Comparison of ENCODE assay signal across 9 cellular contexts in the genomic region with DNA sequence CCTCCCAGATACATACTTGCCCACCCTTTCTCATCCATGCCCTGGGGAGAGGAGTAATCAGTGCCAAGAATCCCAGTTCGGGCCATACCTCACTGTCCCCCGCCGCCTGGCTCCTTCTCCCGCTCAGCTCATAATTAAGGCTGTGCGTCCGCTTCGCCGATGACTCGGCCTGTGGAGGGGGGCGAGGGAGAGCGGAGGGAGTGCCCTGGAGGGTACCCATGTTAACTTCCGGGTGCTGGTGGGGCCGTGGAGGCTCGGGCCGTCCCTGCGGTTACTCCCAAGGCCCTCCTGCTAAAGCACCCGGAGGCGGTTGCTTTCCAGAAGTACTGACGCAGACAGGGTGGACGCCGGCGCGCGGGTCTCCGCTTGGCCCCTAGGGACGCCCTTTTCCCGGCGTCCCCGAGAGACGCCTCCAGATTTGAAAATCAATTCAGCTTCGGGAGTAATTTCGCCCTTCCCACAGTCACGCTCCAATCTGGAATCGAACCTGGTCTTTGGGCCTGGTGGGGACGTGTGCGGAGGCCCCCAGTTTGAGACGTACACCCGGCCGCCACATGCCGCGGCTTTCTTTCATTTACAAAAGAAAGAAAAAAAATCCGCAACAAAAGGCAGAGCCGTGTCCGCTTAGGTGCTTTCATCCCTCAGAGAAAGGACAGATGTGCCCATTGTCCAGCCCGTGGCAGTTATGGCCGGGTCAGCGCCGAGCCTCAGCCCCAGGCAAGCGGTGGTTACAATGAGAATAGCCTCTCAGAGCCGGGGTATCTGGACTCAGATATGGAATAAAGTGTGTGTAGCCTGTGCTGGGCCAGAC. TPM values are rescaled to one million over a fixed set of nuclear protein-coding genes. Genes with fewer than 3 reads are reported as not detected.
DNase-seq lines count a peak whose midpoint lies in the region; ATAC-seq and TF ChIP-seq lines count a peak whose summit lies in the region.
"Had no signal": no experiment of that assay in that cellular context is flagged by ENCODE, and none has a peak within 500 bp of the region (broad histone marks: within the 10 kb centered on the region; RNA-seq: fewer than 3 reads in every experiment).

No MANE protein-coding gene starts in this region.

- WGBS in thymus: 12% methylated on average over 50 of the region's 50 CpGs

- H3K4me3 Mint-ChIP-seq in activated CD4-positive, alpha-beta T cell treated with anti-CD3 and anti-CD28 coated beads, Interleukin-2, amount 10 ng/mL, durations not matched to agents 7 days and 5 days: peak overlapping the region; percentile 58

- in situ Hi-C loops in astrocyte of the cerebellum (cut with HindIII; ENCODE audit: low sequenced_read_pairs): loop anchor here (25.0 kb wide), 1 partner anchor 921 kb away; no protein-coding TSS in a partner anchor

- H3K27ac Mint-ChIP-seq in activated CD4-positive, alpha-beta T cell treated with anti-CD3 and anti-CD28 coated beads, Interleukin-2, amount 10 ng/mL, durations not matched to agents 7 days and 5 days: no peak overlapping the region

- H3K27me3 ChIP-seq in thymus (ENCODE audit: control insufficient read depth, insufficient read depth): peaks cover 97% of the 10 kb centered on the region

- intact Hi-C loops in left colon (cut with DNase I, micrococcal nuclease): no loop called here

- H3K27me3 Mint-ChIP-seq in activated CD4-positive, alpha-beta T cell treated with anti-CD3 and anti-CD28 coated beads, Interleukin-2, amount 10 ng/mL, durations not matched to agents 7 days and 5 days: peaks cover 91% of the 10 kb centered on the region

- CTCF ChIA-PET in activated CD4-positive, alpha-beta T cell treated with anti-CD3 and anti-CD28 coated beads, Interleukin-2, amount 10 ng/mL, durations not matched to agents 7 days and 5 days (lab: Charles Lee): no interaction called here

- H3K4me3 ChIP-seq in astrocyte of the cerebellum (ENCODE audit: low read depth, low read length): peak overlapping the region; percentile 45
- H3K4me3 ChIP-seq in thymus (ENCODE audit: low read length): peak overlapping the region; percentile 59

- no peak for ATAC-seq in left colon

- H3K36me3 ChIP-seq in thymus (ENCODE audit: control insufficient read depth, insufficient read depth): no peaks in the 10 kb centered on the region

- POLR2A ChIA-PET in activated CD4-positive, alpha-beta T cell treated with anti-CD3 and anti-CD28 coated beads, Interleukin-2, amount 10 ng/mL, durations not matched to agents 7 days and 5 days (lab: Charles Lee): no interaction called here

- no peak for DNase-seq in activated CD4-positive, alpha-beta T cell treated with anti-CD3 and anti-CD28 coated beads, Interleukin-2, amount 10 ng/mL, durations not matched to agents 7 days and 5 days
- DNase-seq in activated CD4-positive, alpha-beta T cell treated with anti-CD3 and anti-CD28 coated beads, Interleukin-2, amount 50 U/mL, for 4 hours: no peak
- DNase-seq in astrocyte of the cerebellum (ENCODE audit: low read depth) (no peak), left kidney (ENCODE audit: low read depth, low spot score) (peak; percentile 62), left colon (no peak), NCI-H2196 treated with DMSO at 0.1 percent for 48 hours (lab: John Stamatoyannopoulos, UW; ENCODE audit: unreplicated experiment) (no peak), GOT3 (lab: John Stamatoyannopoulos, UW) (no peak)

- peaks cover 4% of the 10 kb centered on the region for H3K36me3 Mint-ChIP-seq in activated CD4-positive, alpha-beta T cell treated with anti-CD3 and anti-CD28 coated beads, Interleukin-2, amount 10 ng/mL, durations not matched to agents 7 days and 5 days (ENCODE audit: low read depth)

- no peak for TF ChIP-seq CTCF in astrocyte of the cerebellum (IDR thresholded peaks at IDR 0.05; ENCODE audit: low read depth, low read length, missing control alignments)

- no peaks in the 10 kb centered on the region for H3K9me3 Mint-ChIP-seq in activated CD4-positive, alpha-beta T cell treated with anti-CD3 and anti-CD28 coated beads, Interleukin-2, amount 10 ng/mL, durations not matched to agents 7 days and 5 days

- H3K4me1 Mint-ChIP-seq in activated CD4-positive, alpha-beta T cell treated with anti-CD3 and anti-CD28 coated beads, Interleukin-2, amount 10 ng/mL, durations not matched to agents 7 days and 5 days: peaks cover 16% of the 10 kb centered on the region

- H3K27ac ChIP-seq in thymus (ENCODE audit: low read depth): no peak overlapping the region

- H3K9me3 ChIP-seq in thymus (ENCODE audit: control insufficient read depth): peaks cover 1% of the 10 kb centered on the region

- peaks cover 8% of the 10 kb centered on the region for H3K4me1 ChIP-seq in thymus (ENCODE audit: control insufficient read depth, insufficient read depth, low read length)

RNA-seq across cellular contexts. Expression of gene ONECUT1, which starts 1.0 kb away (rescaled TPM):
- total RNA-seq in activated CD4-positive, alpha-beta T cell treated with anti-CD3 and anti-CD28 coated beads, Interleukin-2, amount 10 ng/mL, durations not matched to agents 7 days and 5 days: not detected
- 0.05 TPM for polyA plus RNA-seq in thymus
- not detected for total RNA-seq in left colon
- total RNA-seq: left cardiac atrium had no signal
